Comparison of ENCODE assay signal across 18 cellular contexts in genomic region chr11:130161441-130161840, GRCh38. TPM values are rescaled to one million over a fixed set of nuclear protein-coding genes. Genes with fewer than 3 reads are reported as not detected.
DNase-seq lines count a peak whose midpoint lies in the region; ATAC-seq and TF ChIP-seq lines count a peak whose summit lies in the region.
"Had no signal": no experiment of that assay in that cellular context is flagged by ENCODE, and none has a peak within 500 bp of the region (broad histone marks: within the 10 kb centered on the region; RNA-seq: fewer than 3 reads in every experiment).

No MANE protein-coding gene starts in this region.

- no peak for TF ChIP-seq CTCF in body of pancreas (IDR thresholded peaks at IDR 0.05)
- TF ChIP-seq CTCF in foreskin fibroblast (IDR thresholded peaks at IDR 0.05; ENCODE audit: low read depth, low read length) = no peak

- H3K9me3 Mint-ChIP-seq in memory B cell = no peaks in the 10 kb centered on the region
- H3K9me3 Mint-ChIP-seq: activated naive CD4-positive, alpha-beta T cell treated with anti-CD3 and anti-CD28 coated beads for 36 hours had no signal

- ATAC-seq in body of pancreas (no peak), memory B cell (ENCODE audit: low read depth) (no peak)

- no peaks in the 10 kb centered on the region for H3K9me3 ChIP-seq in body of pancreas
- H3K9me3 ChIP-seq in subcutaneous abdominal adipose tissue (ENCODE audit: control insufficient read depth in 5 of 5, low read length in 5 of 5) = no peaks in the 10 kb centered on the region
- H3K9me3 ChIP-seq: esophagus muscularis mucosa, left ventricle myocardium inferior, neutrophil, spleen had no signal

- H3K36me3 ChIP-seq in body of pancreas (replicated peaks in 1 of 2; ENCODE audit: insufficient read depth in 1 of 2, low read depth in 2 of 2) (no peaks in the 10 kb centered on the region), subcutaneous abdominal adipose tissue (ENCODE audit: control insufficient read depth in 5 of 5, insufficient read depth in 5 of 5, low read length in 5 of 5) (no peaks in the 10 kb centered on the region)
- H3K36me3 ChIP-seq: cardiac muscle cell, esophagus muscularis mucosa, left ventricle myocardium inferior, neutrophil, spleen had no signal

- H3K4me1 ChIP-seq in body of pancreas (peaks cover 53% of the 10 kb centered on the region), subcutaneous abdominal adipose tissue (ENCODE audit: control insufficient read depth in 5 of 5, insufficient read depth in 5 of 5, low read length in 5 of 5) (peaks cover 1 to 51% (median 14%) of the 10 kb centered on the region in 5 donors)

- H3K27me3 Mint-ChIP-seq in memory B cell = no peaks in the 10 kb centered on the region

- TF ChIP-seq POLR2A in body of pancreas (IDR thresholded peaks at IDR 0.05) = no peak

- peak overlapping the region; percentile 83 for H3K4me3 Mint-ChIP-seq in memory B cell
- H3K4me3 Mint-ChIP-seq: activated naive CD4-positive, alpha-beta T cell treated with anti-CD3 and anti-CD28 coated beads for 36 hours had no signal

- intact Hi-C loops in body of pancreas (cut with DNase I) = no loop called here

- WGBS in body of pancreas, 2 donors = 29 to 44% methylated on average over 6 of the region's 6 CpGs

- peak; percentile 4 for DNase-seq in NCI-H748 (lab: John Stamatoyannopoulos, UW; ENCODE audit: unreplicated experiment)
- DNase-seq in NCI-H748 treated with DMSO at 0.1 percent for 48 hours (lab: John Stamatoyannopoulos, UW) = no peak
- DNase-seq in body of pancreas = no peak
- DNase-seq in memory B cell (ENCODE audit: low spot score in 2 of 2) = no peak
- DNase-seq in foreskin fibroblast = no peak
- DNase-seq in medulla oblongata (ENCODE audit: extremely low spot score) = no peak
- no peak for DNase-seq in activated CD4-positive, CD25-positive, alpha-beta regulatory T cell treated with anti-CD3 and anti-CD28 coated beads, Interleukin-2, amount 50 U/mL, for 72 hours
- DNase-seq: ACHN; activated naive CD4-positive, alpha-beta T cell treated with anti-CD3 and anti-CD28 coated beads for 36 hours; Karpas-422; left ventricle myocardium inferior; NCI-H2029; spleen had no signal

- H3K4me3 ChIP-seq in body of pancreas (no peak overlapping the region), subcutaneous abdominal adipose tissue (ENCODE audit: low read depth in 1 of 5, low read length in 5 of 5) (peak overlapping the region in 3 of 5 donors; percentile 11 to 55 (median 21)), foreskin fibroblast (ENCODE audit: low read depth in 1 of 2, low read length in 2 of 2) (no peak overlapping the region)
- H3K4me3 ChIP-seq: cardiac muscle cell, SK-N-MC had no signal

- peaks cover 1% of the 10 kb centered on the region for H3K36me3 Mint-ChIP-seq in memory B cell

- peak overlapping the region; percentile 17 for H3K27ac Mint-ChIP-seq in memory B cell
- H3K27ac Mint-ChIP-seq: activated naive CD4-positive, alpha-beta T cell treated with anti-CD3 and anti-CD28 coated beads for 36 hours had no signal

- no peak overlapping the region for H3K9ac ChIP-seq in subcutaneous abdominal adipose tissue (ENCODE audit: low read length in 5 of 5)

- H3K4me1 Mint-ChIP-seq in memory B cell = peaks cover 51% of the 10 kb centered on the region

- H3K27me3 ChIP-seq in body of pancreas = no peaks in the 10 kb centered on the region
- H3K27me3 ChIP-seq in subcutaneous abdominal adipose tissue (ENCODE audit: control insufficient read depth in 5 of 5, insufficient read depth in 4 of 5, low read length in 5 of 5) = peaks cover 18 to 39% (median 30%) of the 10 kb centered on the region in 5 donors

- peak overlapping the region in 3 of 4 donors; percentile 81 to 93 (median 85) for H3K27ac ChIP-seq in body of pancreas
- H3K27ac ChIP-seq in subcutaneous abdominal adipose tissue (ENCODE audit: low read depth, low read length) = no peak overlapping the region
- H3K27ac ChIP-seq: cardiac muscle cell, esophagus muscularis mucosa, left ventricle myocardium inferior, neutrophil, SK-N-MC had no signal

RNA-seq across cellular contexts. Expression of gene ST14, which starts 1.9 kb away (rescaled TPM):
- total RNA-seq in body of pancreas = 10 to 100 TPM; 55.3 to 61.0 TPM
- total RNA-seq: activated naive CD4-positive, alpha-beta T cell treated with anti-CD3 and anti-CD28 coated beads for 36 hours had no signal

Comparison
In these comparisons a context has a peak if more than half of its experiments do, and no peak if none do; other contexts are left out.
1. H3K4me3 ChIP-seq: peak in subcutaneous abdominal adipose tissue (3 of 5); none in body of pancreas (0 of 2) and foreskin fibroblast (0 of 2).